Comparison of ENCODE assay signal across 17 cellular contexts in the genomic region with DNA sequence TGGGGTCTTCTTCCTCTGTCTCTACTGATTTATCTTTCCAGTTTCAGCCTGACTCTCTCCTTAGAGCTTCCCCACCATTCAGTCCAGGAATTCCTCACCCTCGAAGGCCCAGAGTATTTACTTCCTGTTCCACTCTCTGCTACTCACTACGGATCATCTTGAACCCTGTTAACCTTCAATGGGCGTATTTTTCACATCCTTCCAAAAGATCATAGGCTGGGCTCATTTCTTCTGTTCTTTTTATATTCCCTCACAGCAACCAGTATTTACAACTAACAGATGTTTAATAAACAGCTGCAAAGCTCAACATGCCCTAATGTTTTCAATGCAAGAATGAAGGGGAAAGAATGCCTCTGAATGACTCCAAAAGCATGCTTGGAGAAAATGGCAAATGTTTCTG.
"Had no signal": no experiment of that assay in that cellular context is flagged by ENCODE, and none has a peak within 500 bp of the region (broad histone marks: within the 10 kb centered on the region; RNA-seq: fewer than 3 reads in every experiment).

No MANE protein-coding gene starts in this region.

- H3K4me1 ChIP-seq: pancreas had no signal

- H3K4me2 ChIP-seq: smooth muscle cell had no signal

- H3K9me3 Mint-ChIP-seq: dendritic cell treated with granulocyte-macrophage colony-stimulating factor and Interleukin-4, amounts not matched to agents 40 ng/mL and 50 ng/mL, for 4 days; natural killer cell; stimulated activated naive CD8-positive, alpha-beta T cell treated with anti-CD3 and anti-CD28 coated beads, Interleukin-15, Interleukin-2, amounts not matched to agents 100 ng/mL and 50 ng/mL, for 24 hours had no signal

- DNase-seq: glutamatergic neuron; islet precursor cell; left lung; mesendoderm; natural killer cell; occipital lobe; pancreas; right cardiac atrium; stimulated activated CD4-positive, alpha-beta T cell treated with anti-CD3 and anti-CD28 coated beads, Interleukin-2, amount 100 ng/mL, for 48 hours had no signal

- ATAC-seq: gastroesophageal sphincter, left lung, natural killer cell, pancreas, right cardiac atrium had no signal

- H3K36me3 ChIP-seq: cardiac muscle cell, gastroesophageal sphincter, left lung, pancreas, tibial artery had no signal

- H3K4me3 ChIP-seq: cardiac muscle cell, gastroesophageal sphincter, left lung, lung, pancreas, smooth muscle cell, tibial artery had no signal

- H3K36me3 Mint-ChIP-seq: natural killer cell had no signal

- H3K27ac ChIP-seq: cardiac muscle cell, gastroesophageal sphincter, left lung, pancreas, tibial artery had no signal

- H3K27me3 ChIP-seq: cardiac muscle cell, gastroesophageal sphincter, left lung, pancreas, tibial artery had no signal

- H3K27me3 Mint-ChIP-seq: dendritic cell treated with granulocyte-macrophage colony-stimulating factor and Interleukin-4, amounts not matched to agents 40 ng/mL and 50 ng/mL, for 4 days; progenitor cell of endocrine pancreas; stimulated activated naive CD8-positive, alpha-beta T cell treated with anti-CD3 and anti-CD28 coated beads, Interleukin-15, Interleukin-2, amounts not matched to agents 100 ng/mL and 50 ng/mL, for 24 hours had no signal

- H3K27ac Mint-ChIP-seq: dendritic cell treated with granulocyte-macrophage colony-stimulating factor and Interleukin-4, amounts not matched to agents 40 ng/mL and 50 ng/mL, for 4 days; natural killer cell; progenitor cell of endocrine pancreas; stimulated activated naive CD8-positive, alpha-beta T cell treated with anti-CD3 and anti-CD28 coated beads, Interleukin-15, Interleukin-2, amounts not matched to agents 100 ng/mL and 50 ng/mL, for 24 hours had no signal

- H3K4me3 Mint-ChIP-seq: dendritic cell treated with granulocyte-macrophage colony-stimulating factor and Interleukin-4, amounts not matched to agents 40 ng/mL and 50 ng/mL, for 4 days; natural killer cell; stimulated activated naive CD8-positive, alpha-beta T cell treated with anti-CD3 and anti-CD28 coated beads, Interleukin-15, Interleukin-2, amounts not matched to agents 100 ng/mL and 50 ng/mL, for 24 hours had no signal

- H3K9me3 ChIP-seq: gastroesophageal sphincter, left lung, pancreas, tibial artery had no signal
